Comparison of ENCODE assay signal across 26 cellular contexts in the genomic region with DNA sequence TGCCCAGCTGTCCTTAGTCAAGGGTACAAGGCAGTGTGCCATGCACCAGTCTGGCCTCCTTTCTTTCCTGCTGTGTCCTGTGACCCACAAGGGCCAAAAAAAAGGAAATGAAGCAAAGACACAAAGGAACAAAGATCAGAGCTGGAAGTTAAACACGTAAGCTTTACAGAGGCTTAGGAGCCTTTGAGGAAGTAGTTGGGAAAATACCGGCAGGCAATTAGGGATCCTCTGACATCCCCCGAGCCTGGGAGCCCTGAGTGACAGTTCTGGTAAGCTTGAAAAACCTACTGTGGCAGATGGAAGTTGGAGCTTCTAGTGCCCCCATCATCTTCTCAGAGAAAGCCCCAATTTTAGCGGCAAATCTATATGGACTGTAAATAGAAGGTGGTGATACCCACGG.
DNase-seq lines count a peak whose midpoint lies in the region; ATAC-seq, FAIRE-seq and TF ChIP-seq lines count a peak whose summit lies in the region.
"Had no signal": no experiment of that assay in that cellular context is flagged by ENCODE, and none has a peak within 500 bp of the region (broad histone marks: within the 10 kb centered on the region; RNA-seq: fewer than 3 reads in every experiment).

No MANE protein-coding gene starts in this region.

- peaks cover 97% of the 10 kb centered on the region for H3K4me1 ChIP-seq in OCI-LY1 (ENCODE audit: insufficient read depth, low read length, severe bottlenecking)

- no peaks in the 10 kb centered on the region for H3K9me2 ChIP-seq in OCI-LY1 (ENCODE audit: low read depth, low read length)

- peaks cover 56% of the 10 kb centered on the region for H3K79me2 ChIP-seq in OCI-LY1 (ENCODE audit: insufficient read depth, low read length)

- no peaks in the 10 kb centered on the region for H3K9me3 Mint-ChIP-seq in natural killer cell
- H3K9me3 Mint-ChIP-seq: memory B cell, nephron had no signal

- H3K4me3 Mint-ChIP-seq in natural killer cell = no peak overlapping the region
- H3K4me3 Mint-ChIP-seq: activated CD8-positive, alpha-beta memory T cell treated with anti-CD3 and anti-CD28 coated beads, Interleukin-2, amount 10 ng/mL, durations not matched to agents 7 days and 5 days; memory B cell; nephron had no signal

- no peaks in the 10 kb centered on the region for H3K36me3 Mint-ChIP-seq in natural killer cell
- H3K36me3 Mint-ChIP-seq: activated CD8-positive, alpha-beta memory T cell treated with anti-CD3 and anti-CD28 coated beads, Interleukin-2, amount 10 ng/mL, durations not matched to agents 7 days and 5 days; memory B cell had no signal

- no peak overlapping the region for H2AFZ ChIP-seq in OCI-LY1 (ENCODE audit: low read length)

- ATAC-seq in left colon (peak; percentile 77), natural killer cell (no peak)
- ATAC-seq: activated CD8-positive, alpha-beta memory T cell treated with anti-CD3 and anti-CD28 coated beads, Interleukin-2, amount 10 ng/mL, durations not matched to agents 7 days and 5 days; psoas muscle had no signal

- intact Hi-C loops in left colon (cut with DNase I, micrococcal nuclease) = no loop called here
- intact Hi-C loops in natural killer cell (cut with micrococcal nuclease) = loop anchor here (5.0 kb wide), 1 partner anchor 52 kb away; no protein-coding TSS in a partner anchor

- TF ChIP-seq CTCF in OCI-LY1 (IDR thresholded peaks at IDR 0.05; ENCODE audit: low read length) (no peak), natural killer cell (IDR thresholded peaks at IDR 0.05) (no peak)

- H3K4me1 Mint-ChIP-seq in natural killer cell = peaks cover 15 to 35% of the 10 kb centered on the region in 2 donors

- H3K4me3 ChIP-seq in OCI-LY1 (ENCODE audit: low read depth, low read length, poor library complexity, severe bottlenecking) = no peak overlapping the region
- H3K4me3 ChIP-seq: adrenal gland; BLaER1 treated with 17β-estradiol and CSF1 and Interleukin-3, amounts not matched to agents 10 nM and 100 nM; HAP-1; psoas muscle; SK-N-MC; stomach; upper lobe of left lung had no signal

- H3K36me3 ChIP-seq in OCI-LY1 (ENCODE audit: insufficient read depth, low read length) = no peaks in the 10 kb centered on the region
- H3K36me3 ChIP-seq: adrenal gland, HAP-1, stomach, upper lobe of left lung had no signal

- peak overlapping the region; percentile 15; the same call in 1 of the 2 replicates for H3K9ac ChIP-seq in OCI-LY1 (ENCODE audit: low read length)
- H3K9ac ChIP-seq: BLaER1 treated with 17β-estradiol and CSF1 and Interleukin-3, amounts not matched to agents 10 nM and 100 nM had no signal

- FAIRE-seq in HTR-8/SVneo (lab: Jason Lieb, UNC) (no peak), urothelium cell line (lab: Jason Lieb, UNC) (no peak)
- FAIRE-seq: RCC 7860 had no signal

- H3K27me3 Mint-ChIP-seq in natural killer cell (ENCODE audit: low read depth in 2 of 2) = no peaks in the 10 kb centered on the region

- H4K20me1 ChIP-seq in OCI-LY1 (ENCODE audit: insufficient read depth, low read length) = no peaks in the 10 kb centered on the region

- H3F3A ChIP-seq in OCI-LY1 (ENCODE audit: insufficient read depth, low read length) = no peaks in the 10 kb centered on the region

- H3K4me2 ChIP-seq in OCI-LY1 (ENCODE audit: low read length) = peak overlapping the region; percentile 38; the same call in 1 of the 2 replicates

- no peaks in the 10 kb centered on the region for H3K27me3 ChIP-seq in OCI-LY1 (ENCODE audit: insufficient read depth, low read length)
- H3K27me3 ChIP-seq: adrenal gland; BLaER1 treated with 17β-estradiol and CSF1 and Interleukin-3, amounts not matched to agents 10 nM and 100 nM; stomach; upper lobe of left lung had no signal

- H3K27ac ChIP-seq in OCI-LY1 (ENCODE audit: low read depth, low read length, poor library complexity, severe bottlenecking) = peak overlapping the region; percentile 94
- H3K27ac ChIP-seq: adrenal gland; BLaER1 treated with 17β-estradiol and CSF1 and Interleukin-3, amounts not matched to agents 10 nM and 100 nM; psoas muscle; SK-N-MC; upper lobe of left lung had no signal

- peak; percentile 24 to 35 for DNase-seq in SHP77 (lab: John Stamatoyannopoulos, UW)
- no peak for DNase-seq in SHP77 treated with DMSO at 0.1 percent for 48 hours (lab: John Stamatoyannopoulos, UW)
- DNase-seq in left colon = peak in 1 of 2 donors; percentile 47
- no peak for DNase-seq in GDM1 (lab: John Stamatoyannopoulos, UW)
- no peak for DNase-seq in natural killer cell
- no peak for DNase-seq in HTR-8/SVneo (ENCODE audit: insufficient read length, low spot score)
- no peak for DNase-seq in urothelium cell line (ENCODE audit: low spot score)
- DNase-seq: activated CD4-positive, alpha-beta T cell treated with anti-CD3 and anti-CD28 coated beads for 1 hour; activated CD8-positive, alpha-beta memory T cell treated with anti-CD3 and anti-CD28 coated beads, Interleukin-2, amount 10 ng/mL, durations not matched to agents 7 days and 5 days; activated effector memory CD4-positive, alpha-beta T cell treated with anti-CD3 and anti-CD28 coated beads, Interleukin-2, amount 50 U/mL, for 16 hours; dermis blood vessel endothelial cell; MM.1S; NCI-H1694 treated with DMSO at 0.1 percent for 48 hours; NCI-H526; psoas muscle; stomach; T1000; upper lobe of left lung had no signal

- H3K9me3 ChIP-seq in OCI-LY1 (ENCODE audit: low read length) = no peaks in the 10 kb centered on the region
- H3K9me3 ChIP-seq: adrenal gland; BLaER1 treated with 17β-estradiol and CSF1 and Interleukin-3, amounts not matched to agents 10 nM and 100 nM; HAP-1; psoas muscle; stomach; upper lobe of left lung had no signal

- no peak overlapping the region for H3K27ac Mint-ChIP-seq in natural killer cell
- H3K27ac Mint-ChIP-seq: activated CD8-positive, alpha-beta memory T cell treated with anti-CD3 and anti-CD28 coated beads, Interleukin-2, amount 10 ng/mL, durations not matched to agents 7 days and 5 days; memory B cell had no signal

Comparison
In these comparisons a context has a peak if more than half of its experiments do, and no peak if none do; other contexts are left out.
1. DNase-seq: peak in SHP77 (2 of 2); none in SHP77 treated with DMSO at 0.1 percent for 48 hours (single experiment), GDM1 (single experiment), natural killer cell (single experiment), HTR-8/SVneo (single experiment) and urothelium cell line (single experiment).